14 cellular contexts compared by ENCODE assay signal in genomic region chr1:8363186-8363585, GRCh38. TPM values are rescaled to one million over a fixed set of nuclear protein-coding genes. Genes with fewer than 3 reads are reported as not detected.
A peak's percentile ranks its signal among the peaks of the same experiment; 100 is the strongest.
DNase-seq lines count a peak whose midpoint lies in the region; ATAC-seq and TF ChIP-seq lines count a peak whose summit lies in the region.
"Had no signal": no experiment of that assay in that cellular context is flagged by ENCODE, and none has a peak within 500 bp of the region (broad histone marks: within the 10 kb centered on the region; RNA-seq: fewer than 3 reads in every experiment).

No MANE protein-coding gene starts in this region.

- H3K9me3 ChIP-seq in right cardiac atrium (ENCODE audit: control insufficient read depth, low read length) (no peaks in the 10 kb centered on the region), SJCRH30 (replicated peaks) (no peaks in the 10 kb centered on the region)
- H3K9me3 ChIP-seq: pancreas had no signal

- intact Hi-C loops in Right ventricle myocardium inferior (cut with DNase I) (no loop called here), left cardiac atrium (cut with DNase I) (no loop called here), right cardiac atrium (cut with DNase I) (no loop called here), sciatic nerve (cut with DNase I) (no loop called here)

- peaks cover 34% of the 10 kb centered on the region for H3K4me1 ChIP-seq in right cardiac atrium (ENCODE audit: control insufficient read depth, insufficient read depth, low read length)
- H3K4me1 ChIP-seq in SJCRH30: no peaks in the 10 kb centered on the region; the same call in 1 of the 2 replicates

- no peak for TF ChIP-seq CTCF in GM10248 (IDR thresholded peaks at IDR 0.05; ENCODE audit: control extremely low read depth, extremely low read depth, low read depth, missing control alignments)

- peak; percentile 69 for DNase-seq in Right ventricle myocardium inferior (ENCODE audit: missing footprints)
- DNase-seq in left cardiac atrium: no peak
- DNase-seq in right cardiac atrium: peak in 2 of 3 donors; percentile 52 to 64
- DNase-seq in sciatic nerve (ENCODE audit: low spot score): peak; percentile 52
- DNase-seq in NCI-H748 treated with DMSO at 0.1 percent for 48 hours (lab: John Stamatoyannopoulos, UW): no peak
- no peak for DNase-seq in islet precursor cell
- DNase-seq in GM10248 (ENCODE audit: extremely low spot score): no peak
- no peak for DNase-seq in SJCRH30
- DNase-seq: activated CD4-positive, alpha-beta T cell treated with anti-CD3 and anti-CD28 coated beads, Interleukin-2, amount 10 ng/mL, durations not matched to agents 24 days and 14 days; Calu3; effector CD8-positive, alpha-beta T cell; midbrain; NK-92 treated with Interleukin-12 subunit alpha and Interleukin-12 subunit beta, amount 100 ng/mL, for 24 hours; pancreas had no signal

- POLR2A ChIA-PET in GM10248 (lab: Yijun Ruan, JAX): no interaction called here

- no peak for ATAC-seq in Right ventricle myocardium inferior
- no peak for ATAC-seq in left cardiac atrium
- ATAC-seq in right cardiac atrium: peak in 1 of 2 donors; percentile 1
- ATAC-seq in sciatic nerve: no peak
- ATAC-seq: pancreas had no signal

- peak overlapping the region; percentile 82 for H3K27ac ChIP-seq in right cardiac atrium (ENCODE audit: low read length)
- no peak overlapping the region for H3K27ac ChIP-seq in SJCRH30
- H3K27ac ChIP-seq: pancreas had no signal

- H3K36me3 ChIP-seq in SJCRH30: peaks cover 59% of the 10 kb centered on the region

- H3K27me3 ChIP-seq in right cardiac atrium (ENCODE audit: control insufficient read depth, insufficient read depth) (no peaks in the 10 kb centered on the region), SJCRH30 (no peaks in the 10 kb centered on the region)
- H3K27me3 ChIP-seq: pancreas had no signal

- CTCF ChIA-PET in GM10248 (lab: Yijun Ruan, JAX): interaction anchor here (1.3 kb wide), 1 partner anchor 14 kb away, joined by 3 read pairs; no protein-coding TSS in a partner anchor

- H3K4me3 ChIP-seq in right cardiac atrium (ENCODE audit: low read length) (no peak overlapping the region), SJCRH30 (no peak overlapping the region)
- H3K4me3 ChIP-seq: pancreas had no signal

- 58% methylated on average over 6 of the region's 6 CpGs for WGBS in right cardiac atrium

RNA-seq across cellular contexts. Expression of gene SLC45A1, which starts 45.3 kb away (rescaled TPM):
- total RNA-seq in Right ventricle myocardium inferior (2.5 TPM), left cardiac atrium (1 to 10 TPM; 1.8 to 2.2 TPM), right cardiac atrium (1 to 10 TPM; 2.1 to 3.5 (median 2.8) TPM), sciatic nerve (2.5 TPM)
- polyA plus RNA-seq in right cardiac atrium: 2.5 TPM
- 1.7 and 2.8 TPM in 2 replicates for total RNA-seq in SJCRH30 (2014; rRNA removed; shearing (Covaris generic))

Comparison
In these comparisons a context has a peak if more than half of its experiments do, and no peak if none do; other contexts are left out.
1. DNase-seq: peak in Right ventricle myocardium inferior (single experiment), right cardiac atrium (2 of 3) and sciatic nerve (single experiment); none in left cardiac atrium (single experiment), NCI-H748 treated with DMSO at 0.1 percent for 48 hours (single experiment), islet precursor cell (single experiment), GM10248 (single experiment) and SJCRH30 (0 of 2).